ENCODE assay signal across 37 cellular contexts in genomic region chr16:20391045-20391444, GRCh38. TPM values are rescaled to one million over a fixed set of nuclear protein-coding genes. Genes with fewer than 3 reads are reported as not detected.
"Had no signal": no experiment of that assay in that cellular context is flagged by ENCODE, and none has a peak within 500 bp of the region (broad histone marks: within the 10 kb centered on the region; RNA-seq: fewer than 3 reads in every experiment).

No MANE protein-coding gene starts in this region.

- H3K27ac ChIP-seq: adrenal gland, body of pancreas, brain microvascular endothelial cell, breast epithelium, VCaP had no signal

- H3K36me3 ChIP-seq: adrenal gland, brain microvascular endothelial cell, breast epithelium had no signal

- H3K4me3 ChIP-seq: adrenal gland, body of pancreas, breast epithelium had no signal

- FAIRE-seq: astrocyte, TTC549 had no signal

- H3K4me1 ChIP-seq: breast epithelium had no signal

- H3K27me3 ChIP-seq: adrenal gland, body of pancreas, brain microvascular endothelial cell, breast epithelium had no signal

- DNase-seq: activated B cell treated with CpG ODN at 0.5 μM for 24 hours; activated CD4-positive, alpha-beta memory T cell treated with anti-CD3 and anti-CD28 coated beads for 36 hours; activated CD4-positive, alpha-beta T cell treated with anti-CD3 and anti-CD28 coated beads for 4 hours; activated CD4-positive, alpha-beta T cell treated with anti-CD3 and anti-CD28 coated beads, Interleukin-2, amount 10 ng/mL, durations not matched to agents 24 days and 14 days; activated CD4-positive, alpha-beta T cell treated with anti-CD3 and anti-CD28 coated beads, Interleukin-2, amount 50 U/mL, for 1 hour; activated CD4-positive, alpha-beta T cell treated with anti-CD3 and anti-CD28 coated beads, Interleukin-2, amount 50 U/mL, for 4 hours; activated CD4-positive, CD25-positive, alpha-beta regulatory T cell treated with anti-CD3 and anti-CD28 coated beads, Interleukin-2, amount 50 U/mL, for 72 hours; activated CD8-positive, alpha-beta memory T cell treated with anti-CD3 and anti-CD28 coated beads, Interleukin-2, amount 50 U/mL, for 4 hours; activated CD8-positive, alpha-beta T cell treated with anti-CD3 and anti-CD28 coated beads for 36 hours; activated effector memory CD4-positive, alpha-beta T cell treated with anti-CD3 and anti-CD28 coated beads, Interleukin-2, amount 50 U/mL, for 16 hours; activated gamma-delta T cell treated with Interleukin-2 at 50 U/mL for 16 hours; activated naive CD4-positive, alpha-beta T cell; activated naive CD4-positive, alpha-beta T cell treated with anti-CD3 and anti-CD28 coated beads for 36 hours; activated naive CD4-positive, alpha-beta T cell treated with anti-CD3 and anti-CD28 coated beads, Interleukin-2, amount 50 U/mL, for 16 hours; activated naive CD8-positive, alpha-beta T cell treated with anti-CD3 and anti-CD28 coated beads for 36 hours; activated T-cell treated with anti-CD3 and anti-CD28 coated beads for 4 hours; activated T-cell treated with anti-CD3 and anti-CD28 coated beads, Interleukin-2, amount 50 U/mL, for 1 hour; activated T-cell treated with anti-CD3 and anti-CD28 coated beads, Interleukin-2, amount 50 U/mL, for 4 hours; activated T-cell treated with anti-CD3 and anti-CD28 coated beads, Interleukin-2, amount 50 U/mL, for 72 hours; adrenal gland; amniotic stem cell; aorta; body of pancreas; brain microvascular endothelial cell; central memory CD4-positive, alpha-beta T cell; T-helper 2 cell; T-helper 9 cell had no signal

- H3K9me3 ChIP-seq: adrenal gland, body of pancreas, breast epithelium had no signal

- ATAC-seq: activated CD8-positive, alpha-beta T cell treated with anti-CD3 and anti-CD28 coated beads for 36 hours; activated naive CD4-positive, alpha-beta T cell treated with anti-CD3 and anti-CD28 coated beads, Interleukin-2, amount 50 U/mL, for 72 hours; activated T-cell treated with anti-CD3 and anti-CD28 coated beads, Interleukin-2, amount 50 U/mL, for 4 hours; activated T-cell treated with anti-CD3 and anti-CD28 coated beads, Interleukin-2, amount 50 U/mL, for 72 hours; activated T-helper 17 cell treated with anti-CD3 and anti-CD28 coated beads, Interleukin-2, amount 50 U/mL, for 72 hours; body of pancreas had no signal

RNA-seq across cellular contexts. Expression of gene PDILT, which starts 13.5 kb away (rescaled TPM):
- total RNA-seq: activated B cell treated with CpG ODN at 0.5 μM for 24 hours; activated CD4-positive, alpha-beta memory T cell treated with anti-CD3 and anti-CD28 coated beads for 36 hours; activated CD4-positive, alpha-beta T cell treated with anti-CD3 and anti-CD28 coated beads, Interleukin-2, amount 10 ng/mL, durations not matched to agents 24 days and 14 days; activated CD8-positive, alpha-beta memory T cell treated with anti-CD3 and anti-CD28 coated beads for 36 hours; activated CD8-positive, alpha-beta T cell treated with anti-CD3 and anti-CD28 coated beads for 36 hours; activated naive CD4-positive, alpha-beta T cell treated with anti-CD3 and anti-CD28 coated beads for 36 hours; activated naive CD4-positive, alpha-beta T cell treated with anti-CD3 and anti-CD28 coated beads, Interleukin-2, amount 50 U/mL, for 72 hours; activated naive CD8-positive, alpha-beta T cell treated with anti-CD3 and anti-CD28 coated beads for 36 hours; activated T-cell treated with anti-CD3 and anti-CD28 coated beads, Interleukin-2, amount 50 U/mL, for 4 hours; activated T-cell treated with anti-CD3 and anti-CD28 coated beads, Interleukin-2, amount 50 U/mL, for 72 hours; activated T-helper 1 cell treated with anti-CD3 and anti-CD28 coated beads, Interleukin-12 subunit alpha, Interleukin-12 subunit beta, Interleukin-2, Interleukin-4 antibody, amounts not matched to agents 30 ng/mL and 10 ng/mL and 1 ng/mL, durations not matched to agents 14 hours and 24 hours and 36 hours; activated T-helper 17 cell treated with anti-CD3 and anti-CD28 coated beads, Interleukin-2, amount 50 U/mL, for 72 hours; adrenal gland; aorta; astrocyte; body of pancreas; breast epithelium; cardiac septum; chondrocyte had no signal
- polyA plus RNA-seq: adrenal gland, aorta had no signal

RNA-seq across cellular contexts. Expression of gene ACSM5, which starts 18.3 kb away (rescaled TPM):
- total RNA-seq: activated B cell treated with CpG ODN at 0.5 μM for 24 hours; activated CD4-positive, alpha-beta memory T cell treated with anti-CD3 and anti-CD28 coated beads for 36 hours; activated CD4-positive, alpha-beta T cell treated with anti-CD3 and anti-CD28 coated beads, Interleukin-2, amount 10 ng/mL, durations not matched to agents 24 days and 14 days; activated CD8-positive, alpha-beta memory T cell treated with anti-CD3 and anti-CD28 coated beads for 36 hours; activated CD8-positive, alpha-beta T cell treated with anti-CD3 and anti-CD28 coated beads for 36 hours; activated naive CD4-positive, alpha-beta T cell treated with anti-CD3 and anti-CD28 coated beads for 36 hours; activated naive CD4-positive, alpha-beta T cell treated with anti-CD3 and anti-CD28 coated beads, Interleukin-2, amount 50 U/mL, for 72 hours; activated naive CD8-positive, alpha-beta T cell treated with anti-CD3 and anti-CD28 coated beads for 36 hours; activated T-cell treated with anti-CD3 and anti-CD28 coated beads, Interleukin-2, amount 50 U/mL, for 4 hours; activated T-cell treated with anti-CD3 and anti-CD28 coated beads, Interleukin-2, amount 50 U/mL, for 72 hours; activated T-helper 1 cell treated with anti-CD3 and anti-CD28 coated beads, Interleukin-12 subunit alpha, Interleukin-12 subunit beta, Interleukin-2, Interleukin-4 antibody, amounts not matched to agents 30 ng/mL and 10 ng/mL and 1 ng/mL, durations not matched to agents 14 hours and 24 hours and 36 hours; activated T-helper 17 cell treated with anti-CD3 and anti-CD28 coated beads, Interleukin-2, amount 50 U/mL, for 72 hours; astrocyte had no signal

RNA-seq across cellular contexts. Expression of gene UMOD, which starts 38.5 kb away (rescaled TPM):
- total RNA-seq: activated B cell treated with CpG ODN at 0.5 μM for 24 hours; activated CD4-positive, alpha-beta memory T cell treated with anti-CD3 and anti-CD28 coated beads for 36 hours; activated CD4-positive, alpha-beta T cell treated with anti-CD3 and anti-CD28 coated beads, Interleukin-2, amount 10 ng/mL, durations not matched to agents 24 days and 14 days; activated CD8-positive, alpha-beta memory T cell treated with anti-CD3 and anti-CD28 coated beads for 36 hours; activated CD8-positive, alpha-beta T cell treated with anti-CD3 and anti-CD28 coated beads for 36 hours; activated naive CD4-positive, alpha-beta T cell treated with anti-CD3 and anti-CD28 coated beads for 36 hours; activated naive CD4-positive, alpha-beta T cell treated with anti-CD3 and anti-CD28 coated beads, Interleukin-2, amount 50 U/mL, for 72 hours; activated naive CD8-positive, alpha-beta T cell treated with anti-CD3 and anti-CD28 coated beads for 36 hours; activated T-cell treated with anti-CD3 and anti-CD28 coated beads, Interleukin-2, amount 50 U/mL, for 4 hours; activated T-cell treated with anti-CD3 and anti-CD28 coated beads, Interleukin-2, amount 50 U/mL, for 72 hours; activated T-helper 1 cell treated with anti-CD3 and anti-CD28 coated beads, Interleukin-12 subunit alpha, Interleukin-12 subunit beta, Interleukin-2, Interleukin-4 antibody, amounts not matched to agents 30 ng/mL and 10 ng/mL and 1 ng/mL, durations not matched to agents 14 hours and 24 hours and 36 hours; activated T-helper 17 cell treated with anti-CD3 and anti-CD28 coated beads, Interleukin-2, amount 50 U/mL, for 72 hours; adrenal gland; aorta; astrocyte; breast epithelium; cardiac septum; chondrocyte had no signal
- polyA plus RNA-seq: adrenal gland, aorta had no signal
